20 cellular contexts compared by ENCODE assay signal in genomic region chr12:15749937-15750336, GRCh38.
"Had no signal": no experiment of that assay in that cellular context is flagged by ENCODE, and none has a peak within 500 bp of the region (broad histone marks: within the 10 kb centered on the region; RNA-seq: fewer than 3 reads in every experiment).

No MANE protein-coding gene starts in this region.

- H3K9me3 ChIP-seq: pancreas, suprapubic skin, thyroid gland had no signal

- DNase-seq: effector memory CD8-positive, alpha-beta T cell; foreskin keratinocyte; immature natural killer cell; left ventricle myocardium superior; mesendoderm; naive thymus-derived CD8-positive, alpha-beta T cell; nucleus accumbens; pancreas; right cardiac atrium; stimulated activated CD4-positive, alpha-beta T cell treated with anti-CD3 and anti-CD28 coated beads, Interleukin-4, amount 100 ng/mL, for 1 hour; stimulated activated CD8-positive, alpha-beta memory T cell treated with anti-CD3 and anti-CD28 coated beads, Interleukin-4, amount 100 ng/mL, for 48 hours; stimulated activated naive CD8-positive, alpha-beta T cell treated with anti-CD3 and anti-CD28 coated beads, Interleukin-15, Interleukin-2, amounts not matched to agents 100 U/mL and 50 U/mL, for 24 hours; thyroid gland had no signal

- ATAC-seq: effector memory CD8-positive, alpha-beta T cell; foreskin keratinocyte; left ventricle myocardium superior; naive thymus-derived CD8-positive, alpha-beta T cell; pancreas; right cardiac atrium; stimulated activated effector memory CD8-positive, alpha-beta T cell treated with anti-CD3 and anti-CD28 coated beads, Interleukin-12 subunit alpha, Interleukin-12 subunit beta, amount 100 ng/mL, for 72 hours; stimulated activated naive CD8-positive, alpha-beta T cell treated with anti-CD3 and anti-CD28 coated beads, Interleukin-15, Interleukin-2, amounts not matched to agents 100 U/mL and 50 U/mL, for 24 hours had no signal

- H3K27me3 ChIP-seq: foreskin keratinocyte, pancreas, suprapubic skin, thyroid gland had no signal

- H3K4me1 Mint-ChIP-seq: immature natural killer cell; naive thymus-derived CD8-positive, alpha-beta T cell; stimulated activated effector memory CD8-positive, alpha-beta T cell treated with anti-CD3 and anti-CD28 coated beads, Interleukin-12 subunit alpha, Interleukin-12 subunit beta, amount 100 ng/mL, for 72 hours had no signal

- H3K36me3 Mint-ChIP-seq: immature natural killer cell; naive thymus-derived CD8-positive, alpha-beta T cell; stimulated activated effector memory CD8-positive, alpha-beta T cell treated with anti-CD3 and anti-CD28 coated beads, Interleukin-12 subunit alpha, Interleukin-12 subunit beta, amount 100 ng/mL, for 72 hours had no signal

- H3K4me1 ChIP-seq: foreskin keratinocyte, pancreas, suprapubic skin had no signal

- H3K27ac Mint-ChIP-seq: effector memory CD8-positive, alpha-beta T cell; immature natural killer cell; naive thymus-derived CD8-positive, alpha-beta T cell; progenitor cell of endocrine pancreas; stimulated activated effector memory CD8-positive, alpha-beta T cell treated with anti-CD3 and anti-CD28 coated beads, Interleukin-12 subunit alpha, Interleukin-12 subunit beta, amount 100 ng/mL, for 72 hours; type B pancreatic cell had no signal

- H3K36me3 ChIP-seq: pancreas, suprapubic skin, thyroid gland had no signal

- H3K27ac ChIP-seq: foreskin keratinocyte, pancreas, suprapubic skin, thyroid gland had no signal

- H3K4me3 Mint-ChIP-seq: effector memory CD8-positive, alpha-beta T cell; immature natural killer cell; naive thymus-derived CD8-positive, alpha-beta T cell; neural crest cell; stimulated activated effector memory CD8-positive, alpha-beta T cell treated with anti-CD3 and anti-CD28 coated beads, Interleukin-12 subunit alpha, Interleukin-12 subunit beta, amount 100 ng/mL, for 72 hours; type B pancreatic cell had no signal

- H3K9me3 Mint-ChIP-seq: effector memory CD8-positive, alpha-beta T cell; naive thymus-derived CD8-positive, alpha-beta T cell; neural crest cell; stimulated activated effector memory CD8-positive, alpha-beta T cell treated with anti-CD3 and anti-CD28 coated beads, Interleukin-12 subunit alpha, Interleukin-12 subunit beta, amount 100 ng/mL, for 72 hours had no signal

- H3K4me2 ChIP-seq: smooth muscle cell had no signal

- H3K4me3 ChIP-seq: lung, pancreas, smooth muscle cell, suprapubic skin, thyroid gland had no signal

- H3K27me3 Mint-ChIP-seq: progenitor cell of endocrine pancreas, type B pancreatic cell had no signal
